ENCODE assay signal across 10 cellular contexts in the genomic region with DNA sequence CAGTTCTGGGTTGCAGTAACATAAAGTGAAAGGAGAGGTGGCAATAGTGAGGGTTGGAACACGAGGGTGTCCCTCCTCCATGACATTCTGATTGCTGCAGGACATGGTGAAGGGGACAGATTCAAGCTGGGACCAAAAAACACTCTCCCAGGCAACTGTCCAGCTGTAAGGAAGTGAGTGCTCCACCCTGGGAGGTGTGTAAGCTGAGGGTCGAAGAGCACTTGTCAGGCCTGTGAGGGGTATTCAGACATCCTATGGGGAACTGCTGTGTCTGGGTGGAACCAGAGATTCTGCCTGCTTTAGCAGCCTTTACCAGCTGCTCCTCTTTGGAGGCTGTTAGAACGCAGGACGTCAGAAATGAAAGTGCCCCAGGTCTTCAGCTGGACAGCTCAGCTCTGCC.
"Had no signal": no experiment of that assay in that cellular context is flagged by ENCODE, and none has a peak within 500 bp of the region (broad histone marks: within the 10 kb centered on the region; RNA-seq: fewer than 3 reads in every experiment).

No MANE protein-coding gene starts in this region.

- H3K4me1 Mint-ChIP-seq: central memory CD8-positive, alpha-beta T cell; natural killer cell; neural crest cell; stimulated activated memory B cell treated with anti-CD40 and anti-IgM and Interleukin-4, amounts not matched to agents 10 μg/mL and 1 μg/mL and 100 μg/mL, for 72 hours had no signal

- H3K36me3 Mint-ChIP-seq: natural killer cell; stimulated activated memory B cell treated with anti-CD40 and anti-IgM and Interleukin-4, amounts not matched to agents 10 μg/mL and 1 μg/mL and 100 μg/mL, for 72 hours had no signal

- H3K27ac Mint-ChIP-seq: natural killer cell; stimulated activated memory B cell treated with anti-CD40 and anti-IgM and Interleukin-4, amounts not matched to agents 10 μg/mL and 1 μg/mL and 100 μg/mL, for 72 hours; stimulated activated naive CD8-positive, alpha-beta T cell treated with anti-CD3 and anti-CD28 coated beads, Interleukin-15, Interleukin-2, amounts not matched to agents 100 ng/mL and 50 ng/mL, for 24 hours had no signal

- H3K4me3 ChIP-seq: ovary, right lobe of liver, transverse colon had no signal

- H3K9me3 ChIP-seq: ovary, right lobe of liver, transverse colon had no signal

- H3K4me3 Mint-ChIP-seq: central memory CD8-positive, alpha-beta T cell; natural killer cell; neural crest cell; stimulated activated memory B cell treated with anti-CD40 and anti-IgM and Interleukin-4, amounts not matched to agents 10 μg/mL and 1 μg/mL and 100 μg/mL, for 72 hours; stimulated activated naive CD8-positive, alpha-beta T cell treated with anti-CD3 and anti-CD28 coated beads, Interleukin-15, Interleukin-2, amounts not matched to agents 100 ng/mL and 50 ng/mL, for 24 hours had no signal

- H3K36me3 ChIP-seq: ovary, right lobe of liver, transverse colon had no signal

- DNase-seq: effector memory CD4-positive, alpha-beta T cell; natural killer cell; ovary; stimulated activated CD4-positive, alpha-beta T cell treated with anti-CD3 and anti-CD28 coated beads, Interleukin-4, amount 100 ng/mL, for 24 hours; transverse colon had no signal

- H3K27ac ChIP-seq: ovary, right lobe of liver, transverse colon had no signal

- ATAC-seq: natural killer cell; stimulated activated memory B cell treated with anti-CD40 and anti-IgM and Interleukin-4, amounts not matched to agents 10 μg/mL and 1 μg/mL and 100 μg/mL, for 72 hours had no signal

- H3K4me1 ChIP-seq: transverse colon had no signal

- H3K27me3 ChIP-seq: ovary, right lobe of liver, transverse colon had no signal

- H3K9me3 Mint-ChIP-seq: central memory CD8-positive, alpha-beta T cell; natural killer cell; neural crest cell; stimulated activated memory B cell treated with anti-CD40 and anti-IgM and Interleukin-4, amounts not matched to agents 10 μg/mL and 1 μg/mL and 100 μg/mL, for 72 hours; stimulated activated naive CD8-positive, alpha-beta T cell treated with anti-CD3 and anti-CD28 coated beads, Interleukin-15, Interleukin-2, amounts not matched to agents 100 ng/mL and 50 ng/mL, for 24 hours had no signal
